ENCODE assay signal across 16 cellular contexts in the genomic region with DNA sequence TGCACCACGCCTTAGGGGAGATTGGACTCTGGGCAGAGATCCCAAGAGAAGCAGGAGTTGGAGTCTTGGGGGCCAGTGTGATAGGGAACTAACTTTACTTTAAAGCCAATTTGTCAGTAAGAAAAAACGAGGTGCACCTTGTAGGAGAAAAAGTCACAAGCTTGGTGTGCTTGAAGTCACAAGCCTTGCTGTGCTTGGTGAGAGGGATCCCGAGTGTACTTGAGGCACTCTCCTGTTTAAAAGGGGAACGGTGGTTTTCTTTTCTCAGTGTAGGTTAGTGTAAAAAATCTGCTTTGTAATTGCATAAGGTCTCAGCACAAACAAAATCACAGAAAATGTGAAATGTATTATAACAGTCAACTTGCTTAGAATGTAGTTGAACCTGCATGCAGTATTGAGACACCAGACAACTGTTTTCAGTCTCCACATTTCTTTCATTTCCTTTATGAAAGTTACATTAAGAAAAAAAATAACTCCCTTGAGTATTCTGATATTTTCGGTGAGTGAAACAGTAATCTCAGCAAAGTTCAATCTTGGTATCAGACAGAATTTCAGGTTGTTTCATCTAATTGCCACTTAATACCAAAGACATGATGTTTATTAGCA.
A peak's percentile ranks its signal among the peaks of the same experiment; 100 is the strongest.
DNase-seq lines count a peak whose midpoint lies in the region; ATAC-seq and TF ChIP-seq lines count a peak whose summit lies in the region.
"Had no signal": no experiment of that assay in that cellular context is flagged by ENCODE, and none has a peak within 500 bp of the region (broad histone marks: within the 10 kb centered on the region; RNA-seq: fewer than 3 reads in every experiment).

No MANE protein-coding gene starts in this region.

- H3K4me3 Mint-ChIP-seq in activated CD8-positive, alpha-beta memory T cell treated with anti-CD3 and anti-CD28 coated beads, Interleukin-2, amount 10 ng/mL, durations not matched to agents 7 days and 5 days, result peak overlapping the region; percentile 58
- peak overlapping the region; percentile 47 for H3K4me3 Mint-ChIP-seq in stimulated activated memory B cell treated with anti-CD40 and anti-IgM and Interleukin-4, amounts not matched to agents 10 μg/mL and 1 μg/mL and 100 μg/mL, for 72 hours
- H3K4me3 Mint-ChIP-seq in effector memory CD8-positive, alpha-beta T cell, result no peak overlapping the region

- H3K4me1 ChIP-seq in transverse colon, result peaks cover 0 to 2% (median 0%) of the 10 kb centered on the region in 4 donors
- H3K4me1 ChIP-seq: A549, breast epithelium, parathyroid adenoma, tibial nerve had no signal

- no peaks in the 10 kb centered on the region for H3K27me3 ChIP-seq in transverse colon
- H3K27me3 ChIP-seq: breast epithelium, tibial nerve had no signal

- no peak for TF ChIP-seq POLR2A in transverse colon (IDR thresholded peaks at IDR 0.05)

- peaks cover 2% of the 10 kb centered on the region for H3K9me3 Mint-ChIP-seq in activated CD8-positive, alpha-beta memory T cell treated with anti-CD3 and anti-CD28 coated beads, Interleukin-2, amount 10 ng/mL, durations not matched to agents 7 days and 5 days (ENCODE audit: low read depth)
- H3K9me3 Mint-ChIP-seq in stimulated activated memory B cell treated with anti-CD40 and anti-IgM and Interleukin-4, amounts not matched to agents 10 μg/mL and 1 μg/mL and 100 μg/mL, for 72 hours, result no peaks in the 10 kb centered on the region
- H3K9me3 Mint-ChIP-seq in effector memory CD8-positive, alpha-beta T cell, result no peaks in the 10 kb centered on the region

- CTCF ChIA-PET in activated CD8-positive, alpha-beta memory T cell treated with anti-CD3 and anti-CD28 coated beads, Interleukin-2, amount 10 ng/mL, durations not matched to agents 7 days and 5 days (lab: Charles Lee), result interaction anchor here (1.0 to 2.2 kb wide), 7 partner anchors 8 to 210 kb away, joined by 3 to 12 read pairs (median 7); partner anchors contain the start of gene IRF4

- peaks cover 26% of the 10 kb centered on the region for H3K4me1 Mint-ChIP-seq in activated CD8-positive, alpha-beta memory T cell treated with anti-CD3 and anti-CD28 coated beads, Interleukin-2, amount 10 ng/mL, durations not matched to agents 7 days and 5 days
- peaks cover 45% of the 10 kb centered on the region for H3K4me1 Mint-ChIP-seq in stimulated activated memory B cell treated with anti-CD40 and anti-IgM and Interleukin-4, amounts not matched to agents 10 μg/mL and 1 μg/mL and 100 μg/mL, for 72 hours
- H3K4me1 Mint-ChIP-seq in effector memory CD8-positive, alpha-beta T cell (ENCODE audit: low read depth in 2 of 2), result peaks cover 0 to 6% of the 10 kb centered on the region in 2 donors

- no peak overlapping the region for H3K27ac ChIP-seq in transverse colon
- H3K27ac ChIP-seq: A549, breast epithelium, parathyroid adenoma, tibial nerve had no signal

- H3K4me3 ChIP-seq in transverse colon, result no peak overlapping the region
- H3K4me3 ChIP-seq: A549, breast epithelium, tibial nerve had no signal

- no peaks in the 10 kb centered on the region for H3K36me3 Mint-ChIP-seq in activated CD8-positive, alpha-beta memory T cell treated with anti-CD3 and anti-CD28 coated beads, Interleukin-2, amount 10 ng/mL, durations not matched to agents 7 days and 5 days
- H3K36me3 Mint-ChIP-seq in stimulated activated memory B cell treated with anti-CD40 and anti-IgM and Interleukin-4, amounts not matched to agents 10 μg/mL and 1 μg/mL and 100 μg/mL, for 72 hours, result peaks cover 7% of the 10 kb centered on the region
- H3K36me3 Mint-ChIP-seq in effector memory CD8-positive, alpha-beta T cell (ENCODE audit: insufficient read depth), result no peaks in the 10 kb centered on the region

- ATAC-seq in activated CD8-positive, alpha-beta memory T cell treated with anti-CD3 and anti-CD28 coated beads, Interleukin-2, amount 10 ng/mL, durations not matched to agents 7 days and 5 days, result no peak
- ATAC-seq in GM21529 (IDR thresholded peaks at IDR 0.05; ENCODE audit: unreplicated experiment) (peak; percentile 60), HG03460 (IDR thresholded peaks at IDR 0.05; ENCODE audit: unreplicated experiment) (peak; percentile 67)
- peak; percentile 71 for ATAC-seq in stimulated activated memory B cell treated with anti-CD40 and anti-IgM and Interleukin-4, amounts not matched to agents 10 μg/mL and 1 μg/mL and 100 μg/mL, for 72 hours
- ATAC-seq in effector memory CD8-positive, alpha-beta T cell (replicated peaks), result no peak
- ATAC-seq: A549, left colon had no signal

- intact Hi-C loops in transverse colon (cut with DNase I; ENCODE audit: low total_unique reads), result no loop called here

- WGBS in transverse colon (ENCODE audit: low coverage in 1 of 2), 2 donors, result 40 to 47% methylated on average over 5 of the region's 5 CpGs

- peaks cover 15% of the 10 kb centered on the region for H3K27me3 Mint-ChIP-seq in activated CD8-positive, alpha-beta memory T cell treated with anti-CD3 and anti-CD28 coated beads, Interleukin-2, amount 10 ng/mL, durations not matched to agents 7 days and 5 days
- H3K27me3 Mint-ChIP-seq in stimulated activated memory B cell treated with anti-CD40 and anti-IgM and Interleukin-4, amounts not matched to agents 10 μg/mL and 1 μg/mL and 100 μg/mL, for 72 hours, result no peaks in the 10 kb centered on the region
- peaks cover 0 to 29% of the 10 kb centered on the region in 2 donors for H3K27me3 Mint-ChIP-seq in effector memory CD8-positive, alpha-beta T cell

- no peaks in the 10 kb centered on the region for H3K36me3 ChIP-seq in transverse colon
- H3K36me3 ChIP-seq: breast epithelium, tibial nerve had no signal

- no peaks in the 10 kb centered on the region for H3K9me3 ChIP-seq in transverse colon
- H3K9me3 ChIP-seq: A549, breast epithelium, tibial nerve had no signal

- DNase-seq in activated CD8-positive, alpha-beta memory T cell treated with anti-CD3 and anti-CD28 coated beads, Interleukin-2, amount 10 ng/mL, durations not matched to agents 7 days and 5 days, result no peak
- no peak for DNase-seq in activated CD8-positive, alpha-beta memory T cell treated with anti-CD3 and anti-CD28 coated beads, Interleukin-2, amount 50 U/mL, for 48 hours
- no peak for DNase-seq in effector memory CD8-positive, alpha-beta T cell
- DNase-seq in COLO829 (ENCODE audit: low spot score) (no peak), transverse colon (no peak)
- DNase-seq: HCEC 1CT; left colon; NCI-H2171; stimulated activated CD4-positive, alpha-beta T cell treated with anti-CD3 and anti-CD28 coated beads, Interleukin-2, amount 100 ng/mL, for 48 hours had no signal

- no peak for TF ChIP-seq EP300 in transverse colon (IDR thresholded peaks at IDR 0.05; ENCODE audit: low read depth)

- in situ Hi-C loops in transverse colon (cut with MboI; ENCODE audit: low pct_ligation_motif_present in 1 of 4, low pct_unique_long_range_greater_than_20kb in 1 of 4, low sequenced_read_pairs in 3 of 4), result no loop called here

- TF ChIP-seq CTCF in transverse colon (IDR thresholded peaks at IDR 0.05), result no peak

- peak overlapping the region; percentile 72 for H3K27ac Mint-ChIP-seq in activated CD8-positive, alpha-beta memory T cell treated with anti-CD3 and anti-CD28 coated beads, Interleukin-2, amount 10 ng/mL, durations not matched to agents 7 days and 5 days
- peak overlapping the region; percentile 80 for H3K27ac Mint-ChIP-seq in stimulated activated memory B cell treated with anti-CD40 and anti-IgM and Interleukin-4, amounts not matched to agents 10 μg/mL and 1 μg/mL and 100 μg/mL, for 72 hours
- no peak overlapping the region for H3K27ac Mint-ChIP-seq in effector memory CD8-positive, alpha-beta T cell

Comparison
In these comparisons a context has a peak if more than half of its experiments do, and no peak if none do; other contexts are left out.
1. ATAC-seq: peak in GM21529 (single experiment), HG03460 (single experiment) and stimulated activated memory B cell treated with anti-CD40 and anti-IgM and Interleukin-4, amounts not matched to agents 10 μg/mL and 1 μg/mL and 100 μg/mL, for 72 hours (single experiment); none in activated CD8-positive, alpha-beta memory T cell treated with anti-CD3 and anti-CD28 coated beads, Interleukin-2, amount 10 ng/mL, durations not matched to agents 7 days and 5 days (single experiment) and effector memory CD8-positive, alpha-beta T cell (single experiment).
2. H3K27ac Mint-ChIP-seq: peak in activated CD8-positive, alpha-beta memory T cell treated with anti-CD3 and anti-CD28 coated beads, Interleukin-2, amount 10 ng/mL, durations not matched to agents 7 days and 5 days (single experiment) and stimulated activated memory B cell treated with anti-CD40 and anti-IgM and Interleukin-4, amounts not matched to agents 10 μg/mL and 1 μg/mL and 100 μg/mL, for 72 hours (single experiment); none in effector memory CD8-positive, alpha-beta T cell (0 of 2).
3. H3K4me3 Mint-ChIP-seq: peak in activated CD8-positive, alpha-beta memory T cell treated with anti-CD3 and anti-CD28 coated beads, Interleukin-2, amount 10 ng/mL, durations not matched to agents 7 days and 5 days (single experiment) and stimulated activated memory B cell treated with anti-CD40 and anti-IgM and Interleukin-4, amounts not matched to agents 10 μg/mL and 1 μg/mL and 100 μg/mL, for 72 hours (single experiment); none in effector memory CD8-positive, alpha-beta T cell (0 of 2).